ENCODE assay signal across 12 cellular contexts in genomic region chr11:12046636-12047236, GRCh38. TPM values are rescaled to one million over a fixed set of nuclear protein-coding genes. Genes with fewer than 3 reads are reported as not detected.
DNase-seq lines count a peak whose midpoint lies in the region; ATAC-seq, FAIRE-seq and TF ChIP-seq lines count a peak whose summit lies in the region.
"Had no signal": no experiment of that assay in that cellular context is flagged by ENCODE, and none has a peak within 500 bp of the region (broad histone marks: within the 10 kb centered on the region; RNA-seq: fewer than 3 reads in every experiment).

No MANE protein-coding gene starts in this region.

- no peak for DNase-seq in endothelial cell of umbilical vein (ENCODE audit: low read depth, low spot score)
- no peak for DNase-seq in sigmoid colon
- no peak for DNase-seq in NK-92 (lab: John Stamatoyannopoulos, UW; ENCODE audit: unreplicated experiment)
- DNase-seq in Right ventricle myocardium superior: no peak

- BruUV-seq in endothelial cell of umbilical vein (replicated peaks; lab: Mats Ljungman, UMichigan): TSS peak; percentile 70

- no peak for TF ChIP-seq EP300 in sigmoid colon (IDR thresholded peaks at IDR 0.05)

- no peak for TF ChIP-seq CTCF in endothelial cell of umbilical vein (IDR thresholded peaks at IDR 0.05; ENCODE audit: extremely low read depth in 1 of 2, insufficient read depth in 1 of 2, low read depth in 1 of 2, low read length in 2 of 2)
- no peak for TF ChIP-seq CTCF in sigmoid colon (IDR thresholded peaks at IDR 0.05)

- CTCF ChIA-PET in endothelial cell of umbilical vein (lab: Charles Lee): interaction anchor here (0.6 to 6.1 kb wide), 15 partner anchors 40 to 842 kb away, joined by 3 to 219 read pairs (median 8); no protein-coding TSS in a partner anchor

- H3K4me3 ChIP-seq in ACC112 (ENCODE audit: low read depth, low read length): no peak overlapping the region
- no peak overlapping the region for H3K4me3 ChIP-seq in endothelial cell of umbilical vein (replicated peaks in 1 of 3; ENCODE audit: insufficient read depth in 1 of 3, low read depth in 1 of 3, low read length in 3 of 3)
- no peak overlapping the region for H3K4me3 ChIP-seq in sigmoid colon
- H3K4me3 ChIP-seq: GM23338, vagina had no signal

- H3K9me3 ChIP-seq in endothelial cell of umbilical vein (replicated peaks; ENCODE audit: control insufficient read depth, insufficient read depth, low read length) (no peaks in the 10 kb centered on the region), sigmoid colon (no peaks in the 10 kb centered on the region)
- H3K9me3 ChIP-seq: vagina had no signal

- no peaks in the 10 kb centered on the region for H4K20me1 ChIP-seq in endothelial cell of umbilical vein (replicated peaks; ENCODE audit: control insufficient read depth, extremely low read depth, insufficient read depth, low read length)

- no peaks in the 10 kb centered on the region for H3K9me1 ChIP-seq in endothelial cell of umbilical vein (replicated peaks; ENCODE audit: control insufficient read depth, extremely low read depth, insufficient read depth, low read length)

- H3K27me3 ChIP-seq in ACC112 (ENCODE audit: insufficient read depth, low read length) (no peaks in the 10 kb centered on the region), endothelial cell of umbilical vein (ENCODE audit: control insufficient read depth in 2 of 2, insufficient read depth in 2 of 2, low read length in 2 of 2) (no peaks in the 10 kb centered on the region), sigmoid colon (no peaks in the 10 kb centered on the region)
- H3K27me3 ChIP-seq: vagina had no signal

- H3K27ac ChIP-seq in ACC112 (ENCODE audit: low read depth, low read length): peak overlapping the region; percentile 69
- H3K27ac ChIP-seq in endothelial cell of umbilical vein (ENCODE audit: insufficient read depth, low read depth, low read length): peak overlapping the region; percentile 58
- peak overlapping the region in 3 of 4 donors; percentile 5 to 78 (median 58) for H3K27ac ChIP-seq in sigmoid colon
- H3K27ac ChIP-seq: VCaP had no signal

- ATAC-seq in HG03139 (IDR thresholded peaks at IDR 0.05; ENCODE audit: unreplicated experiment) (peak; percentile 20), GM18517 (IDR thresholded peaks at IDR 0.05; ENCODE audit: unreplicated experiment) (no peak), GM18873 (IDR thresholded peaks at IDR 0.05; ENCODE audit: low FRiP score, unreplicated experiment) (no peak), Right ventricle myocardium superior (ENCODE audit: poor library complexity) (no peak)

- H3K4me2 ChIP-seq in endothelial cell of umbilical vein (ENCODE audit: insufficient read depth, low read length): no peak overlapping the region
- H3K4me2 ChIP-seq: GM23338 had no signal

- H3K79me2 ChIP-seq in ACC112 (ENCODE audit: control insufficient read depth, insufficient read depth, low read length, unreplicated experiment) (no peaks in the 10 kb centered on the region), endothelial cell of umbilical vein (ENCODE audit: control insufficient read depth, insufficient read depth, low read length) (no peaks in the 10 kb centered on the region)

- 73 to 81% methylated on average over 5 of the region's 5 CpGs for WGBS in sigmoid colon, 2 donors

- TF ChIP-seq POLR2A in endothelial cell of umbilical vein (IDR thresholded peaks at IDR 0.05; ENCODE audit: low read depth, low read length) (no peak), sigmoid colon (IDR thresholded peaks at IDR 0.05) (no peak)

- peak overlapping the region; percentile 42 for H2AFZ ChIP-seq in ACC112 (ENCODE audit: low read length, unreplicated experiment)
- H2AFZ ChIP-seq in endothelial cell of umbilical vein (ENCODE audit: low read depth, low read length): peak overlapping the region; percentile 43

- H3K36me3 ChIP-seq in ACC112 (ENCODE audit: insufficient read depth, low read length) (no peaks in the 10 kb centered on the region), endothelial cell of umbilical vein (ENCODE audit: control insufficient read depth in 2 of 2, extremely low read depth in 1 of 2, insufficient read depth in 2 of 2, low read length in 2 of 2) (no peaks in the 10 kb centered on the region), sigmoid colon (no peaks in the 10 kb centered on the region)
- H3K36me3 ChIP-seq: vagina had no signal

- intact Hi-C loops in endothelial cell of umbilical vein (cut with micrococcal nuclease): loop anchor here (1.0 to 10.0 kb wide), 7 partner anchors 40 to 848 kb away; partner anchors contain the start of gene MICAL2
- intact Hi-C loops in sigmoid colon (cut with DNase I): loop anchor here (1.0 kb wide), 1 partner anchor 235 kb away; no protein-coding TSS in a partner anchor
- intact Hi-C loops in Right ventricle myocardium superior (cut with DNase I): loop anchor here (2.0 to 5.0 kb wide), 2 partner anchors 191 to 236 kb away; no protein-coding TSS in a partner anchor

- dilution Hi-C loops in endothelial cell of umbilical vein (cut with MboI; ENCODE audit: extremely low pct_ligation_motif_present, low sequenced_read_pairs): no loop called here

- H3K9ac ChIP-seq in endothelial cell of umbilical vein (replicated peaks; ENCODE audit: extremely low read depth, insufficient read depth, low read length): peak overlapping the region; percentile 28

- POLR2A ChIA-PET in endothelial cell of umbilical vein (lab: Charles Lee): interaction anchor here (0.6 to 1.1 kb wide), 2 partner anchors 19 to 238 kb away, joined by 3 read pairs; no protein-coding TSS in a partner anchor

- no peak for FAIRE-seq in endothelial cell of umbilical vein (lab: Jason Lieb, UNC)

- peaks cover 48% of the 10 kb centered on the region for H3K4me1 ChIP-seq in ACC112 (ENCODE audit: control insufficient read depth, insufficient read depth, low read length, unreplicated experiment)
- peaks cover 41% of the 10 kb centered on the region for H3K4me1 ChIP-seq in endothelial cell of umbilical vein (ENCODE audit: control insufficient read depth, extremely low read depth, insufficient read depth, low read length)
- H3K4me1 ChIP-seq in sigmoid colon: peaks cover 0 to 32% (median 24%) of the 10 kb centered on the region in 4 donors

TF ChIP-seq in endothelial cell of umbilical vein, 7 proteins besides CTCF, POLR2A, EP300 and RAD21:
- TF ChIP-seq MYC (IDR thresholded peaks at IDR 0.05; ENCODE audit: low read depth, low read length) (no peak), POLR2AphosphoS5 (IDR thresholded peaks at IDR 0.05; ENCODE audit: insufficient read depth, low read depth, low read length) (no peak), MAX (IDR thresholded peaks at IDR 0.05; ENCODE audit: insufficient read depth, insufficient read length) (no peak), JUN (IDR thresholded peaks at IDR 0.05; ENCODE audit: borderline replicate concordance, insufficient read depth, insufficient read length, low read depth) (no peak), GATA2 (IDR thresholded peaks at IDR 0.05; ENCODE audit: insufficient read depth, insufficient read length, low read depth, low read length) (no peak)

RNA-seq across cellular contexts. Expression of gene DKK3, which starts 38.3 kb away (rescaled TPM):
- total RNA-seq in endothelial cell of umbilical vein (131 and 165 TPM in 2 replicates), sigmoid colon (100 to 1,000 TPM in 2 of 4 donors, 10 to 100 TPM in 2; 83.6 to 181 (median 95.0) TPM), Right ventricle myocardium superior (520 TPM)
- polyA plus RNA-seq in endothelial cell of umbilical vein (335 and 365 TPM in 2 replicates), sigmoid colon (10 to 100 TPM in 1 of 3 donors, 1 to 10 TPM in 2; 6.0 to 15.2 (median 9.0) TPM)
- polyA plus RNA-seq in endothelial cell of umbilical vein (2011; cell fraction: cytosol; rRNA removed): 311 and 362 TPM in 2 replicates
- 162 and 176 TPM in 2 replicates for polyA plus RNA-seq in endothelial cell of umbilical vein (2011; cell fraction: nucleus; rRNA removed)
- 151 and 203 TPM in 2 replicates for polyA plus RNA-seq in endothelial cell of umbilical vein (2012)
- 287 and 327 TPM in 2 replicates for polyA minus RNA-seq in endothelial cell of umbilical vein
- not detected for polyA minus RNA-seq in endothelial cell of umbilical vein (2011; cell fraction: cytosol; rRNA and poly(A)+ RNA removed)
- polyA minus RNA-seq in endothelial cell of umbilical vein (2011; cell fraction: nucleus; rRNA and poly(A)+ RNA removed): 67.8 and 100 TPM in 2 replicates
- total RNA-seq: activated naive CD4-positive, alpha-beta T cell treated with anti-CD3 and anti-CD28 coated beads, Interleukin-2, amount 50 U/mL, for 72 hours had no signal
